Comparison of ENCODE assay signal across 8 cellular contexts in the genomic region with DNA sequence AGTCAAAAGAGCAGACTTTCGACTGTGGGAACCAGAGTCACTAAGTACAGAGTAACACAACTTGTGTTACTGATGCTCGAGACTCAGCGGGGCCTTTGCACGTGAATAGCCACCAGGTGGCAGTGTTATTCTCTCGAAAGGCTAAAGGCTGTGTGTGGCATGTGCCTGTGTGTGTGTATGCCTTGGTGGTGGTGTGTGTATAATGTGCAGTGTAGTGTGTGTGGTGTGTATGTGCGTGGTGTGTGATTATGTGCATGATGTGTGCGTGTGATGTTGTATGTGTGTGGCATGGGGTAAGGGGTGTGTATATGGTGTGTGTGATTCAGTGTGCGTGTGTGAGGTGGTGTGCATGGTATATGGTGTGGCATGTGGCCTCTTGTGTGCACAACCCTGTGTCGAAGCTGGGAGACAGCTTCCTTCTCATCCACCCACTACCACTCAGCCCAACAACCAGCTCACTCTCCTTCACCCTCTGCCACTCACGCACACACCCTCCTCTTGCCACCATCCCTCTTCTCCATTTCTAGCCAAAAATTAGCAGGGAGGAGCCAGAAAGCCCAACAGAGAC.
A peak's percentile ranks its signal among the peaks of the same experiment; 100 is the strongest.
DNase-seq lines count a peak whose midpoint lies in the region; ATAC-seq and TF ChIP-seq lines count a peak whose summit lies in the region.

No MANE protein-coding gene starts in this region.

- no peaks in the 10 kb centered on the region for H3K27me3 ChIP-seq in CD4-positive, alpha-beta memory T cell (ENCODE audit: insufficient read depth, low read length)
- no peaks in the 10 kb centered on the region for H3K27me3 ChIP-seq in MG63
- H3K27me3 ChIP-seq in osteoblast (ENCODE audit: insufficient read depth, low read length) = no peaks in the 10 kb centered on the region
- H3K27me3 ChIP-seq in transverse colon = no peaks in the 10 kb centered on the region

- H3K4me1 Mint-ChIP-seq in CD4-positive, alpha-beta memory T cell = peaks cover 0 to 6% (median 3%) of the 10 kb centered on the region in 4 donors
- H3K4me1 Mint-ChIP-seq in activated T-helper 2 cell treated with anti-CD3 and anti-CD28 coated beads, Interferon-gamma antibody, Interleukin-2, Interleukin-4, amounts not matched to agents 10 μg/mL and 5 μg/mL and 100 μg/mL, durations not matched to agents 14 hours and 24 hours and 36 hours (ENCODE audit: low read depth) = no peaks in the 10 kb centered on the region

- no peaks in the 10 kb centered on the region for H3K4me1 ChIP-seq in CD4-positive, alpha-beta memory T cell (ENCODE audit: insufficient read depth, low read length)
- H3K4me1 ChIP-seq in osteoblast (ENCODE audit: insufficient read depth, low read length) (peaks cover 13% of the 10 kb centered on the region), transverse colon (peaks cover 0 to 17% (median 11%) of the 10 kb centered on the region in 4 donors)

- H4K20me1 ChIP-seq in osteoblast (ENCODE audit: insufficient read depth, low read length) = no peaks in the 10 kb centered on the region

- ATAC-seq in GM21390 (IDR thresholded peaks at IDR 0.05; ENCODE audit: unreplicated experiment) = peak; percentile 86

- no peak for TF ChIP-seq POLR2A in transverse colon (IDR thresholded peaks at IDR 0.05)

- intact Hi-C loops in CD4-positive, alpha-beta memory T cell (cut with micrococcal nuclease) = loop anchor here (1.0 to 5.0 kb wide), 2 partner anchors 289 to 621 kb away; no protein-coding TSS in a partner anchor
- intact Hi-C loops in activated T-helper 2 cell treated with anti-CD3 and anti-CD28 coated beads, Interferon-gamma antibody, Interleukin-2, Interleukin-4, amounts not matched to agents 10 μg/mL and 5 μg/mL and 100 μg/mL, durations not matched to agents 14 hours and 24 hours and 36 hours (cut with micrococcal nuclease) = loop anchor here (1.0 kb wide), 2 partner anchors 276 to 289 kb away; no protein-coding TSS in a partner anchor
- intact Hi-C loops in transverse colon (cut with DNase I; ENCODE audit: low total_unique reads) = loop anchor here (2.0 to 10.0 kb wide), 2 partner anchors 183 to 289 kb away; no protein-coding TSS in a partner anchor

- H3K36me3 Mint-ChIP-seq in CD4-positive, alpha-beta memory T cell = no peaks in the 10 kb centered on the region
- H3K36me3 Mint-ChIP-seq in activated T-helper 2 cell treated with anti-CD3 and anti-CD28 coated beads, Interferon-gamma antibody, Interleukin-2, Interleukin-4, amounts not matched to agents 10 μg/mL and 5 μg/mL and 100 μg/mL, durations not matched to agents 14 hours and 24 hours and 36 hours (ENCODE audit: low read depth) = no peaks in the 10 kb centered on the region

- H3K36me3 ChIP-seq in CD4-positive, alpha-beta memory T cell (ENCODE audit: insufficient read depth, low read length) = no peaks in the 10 kb centered on the region
- H3K36me3 ChIP-seq in MG63 = no peaks in the 10 kb centered on the region
- no peaks in the 10 kb centered on the region for H3K36me3 ChIP-seq in osteoblast (ENCODE audit: insufficient read depth, low read length)
- no peaks in the 10 kb centered on the region for H3K36me3 ChIP-seq in transverse colon

- no peak overlapping the region for H3K4me3 ChIP-seq in CD4-positive, alpha-beta memory T cell (ENCODE audit: low read length in 2 of 2)
- no peak overlapping the region for H3K4me3 ChIP-seq in MG63
- no peak overlapping the region for H3K4me3 ChIP-seq in osteoblast (ENCODE audit: insufficient read depth, low read length)
- H3K4me3 ChIP-seq in transverse colon = no peak overlapping the region

- H3K27me3 Mint-ChIP-seq in CD4-positive, alpha-beta memory T cell = peaks cover 5 to 12% of the 10 kb centered on the region in 2 donors
- H3K27me3 Mint-ChIP-seq in activated T-helper 2 cell treated with anti-CD3 and anti-CD28 coated beads, Interferon-gamma antibody, Interleukin-2, Interleukin-4, amounts not matched to agents 10 μg/mL and 5 μg/mL and 100 μg/mL, durations not matched to agents 14 hours and 24 hours and 36 hours (ENCODE audit: low read depth) = peaks cover 4% of the 10 kb centered on the region

- peak overlapping the region; percentile 62 for H2AFZ ChIP-seq in osteoblast (ENCODE audit: low read length)

- TF ChIP-seq CTCF in osteoblast (IDR thresholded peaks at IDR 0.05; ENCODE audit: extremely low read depth, low read depth, low read length) = peak; percentile 90
- peak; percentile 84 to 95 (median 87) for TF ChIP-seq CTCF in transverse colon (IDR thresholded peaks at IDR 0.05)

- DNase-seq in CD4-positive, alpha-beta memory T cell = peak; percentile 57 to 63 (median 62)
- DNase-seq in MG63 (peak; percentile 45), SHP77 (lab: John Stamatoyannopoulos, UW) (peak; percentile 68 to 73), foreskin melanocyte (peak; percentile 74), osteoblast (ENCODE audit: insufficient read length, low spot score, missing footprints) (peak; percentile 93), transverse colon (peak; percentile 80)
- DNase-seq in activated T-helper 2 cell treated with anti-CD3 and anti-CD28 coated beads, Interferon-gamma antibody, Interleukin-2, Interleukin-4, amounts not matched to agents 10 μg/mL and 5 μg/mL and 100 μg/mL, durations not matched to agents 14 hours and 24 hours and 36 hours (ENCODE audit: low spot score) = peak; percentile 46

- no peak for TF ChIP-seq EP300 in transverse colon (IDR thresholded peaks at IDR 0.05; ENCODE audit: low read depth)

- WGBS in transverse colon (ENCODE audit: low coverage in 1 of 2), 2 donors = 26 to 50% methylated on average over 2 to 10 of the region's 10 CpGs

- in situ Hi-C loops in transverse colon (cut with MboI; ENCODE audit: low pct_ligation_motif_present in 1 of 4, low pct_unique_long_range_greater_than_20kb in 1 of 4, low sequenced_read_pairs in 3 of 4) = loop anchor here in 3 of 4 donors (5.0 to 10.0 kb wide), 3 partner anchors 273 to 286 kb away; no protein-coding TSS in a partner anchor

- no peak overlapping the region for H3K4me3 Mint-ChIP-seq in CD4-positive, alpha-beta memory T cell
- no peak overlapping the region for H3K4me3 Mint-ChIP-seq in activated T-helper 2 cell treated with anti-CD3 and anti-CD28 coated beads, Interferon-gamma antibody, Interleukin-2, Interleukin-4, amounts not matched to agents 10 μg/mL and 5 μg/mL and 100 μg/mL, durations not matched to agents 14 hours and 24 hours and 36 hours (ENCODE audit: low read depth)

- POLR2A ChIA-PET in CD4-positive, alpha-beta memory T cell (lab: Charles Lee; ENCODE audit: partially characterized antibody) = no interaction called here

- H3K9me3 ChIP-seq in CD4-positive, alpha-beta memory T cell (ENCODE audit: control insufficient read depth in 1 of 2, low read length in 2 of 2) = no peaks in the 10 kb centered on the region
- no peaks in the 10 kb centered on the region for H3K9me3 ChIP-seq in MG63
- H3K9me3 ChIP-seq in osteoblast (ENCODE audit: low read depth, low read length) = no peaks in the 10 kb centered on the region
- H3K9me3 ChIP-seq in transverse colon = no peaks in the 10 kb centered on the region

- H3K27ac ChIP-seq in CD4-positive, alpha-beta memory T cell (ENCODE audit: low read depth, low read length) = no peak overlapping the region
- H3K27ac ChIP-seq in osteoblast (ENCODE audit: low read depth, low read length) (no peak overlapping the region), transverse colon (no peak overlapping the region)

- no peaks in the 10 kb centered on the region for H3K9me3 Mint-ChIP-seq in CD4-positive, alpha-beta memory T cell
- H3K9me3 Mint-ChIP-seq in activated T-helper 2 cell treated with anti-CD3 and anti-CD28 coated beads, Interferon-gamma antibody, Interleukin-2, Interleukin-4, amounts not matched to agents 10 μg/mL and 5 μg/mL and 100 μg/mL, durations not matched to agents 14 hours and 24 hours and 36 hours = no peaks in the 10 kb centered on the region

- H3K4me2 ChIP-seq in osteoblast (ENCODE audit: insufficient read depth, low read length) = no peak overlapping the region

- H3K27ac Mint-ChIP-seq in CD4-positive, alpha-beta memory T cell = no peak overlapping the region
- H3K27ac Mint-ChIP-seq in activated T-helper 2 cell treated with anti-CD3 and anti-CD28 coated beads, Interferon-gamma antibody, Interleukin-2, Interleukin-4, amounts not matched to agents 10 μg/mL and 5 μg/mL and 100 μg/mL, durations not matched to agents 14 hours and 24 hours and 36 hours = no peak overlapping the region

- no peaks in the 10 kb centered on the region for H3K79me2 ChIP-seq in osteoblast (ENCODE audit: insufficient read depth, low read length)

- CTCF ChIA-PET in CD4-positive, alpha-beta memory T cell (lab: Charles Lee; ENCODE audit: partially characterized antibody) = interaction anchor here (0.6 to 18.4 kb wide), 14 partner anchors 8 to 325 kb away, joined by 3 to 293 read pairs (median 4); no protein-coding TSS in a partner anchor
